In the genomic region with DNA sequence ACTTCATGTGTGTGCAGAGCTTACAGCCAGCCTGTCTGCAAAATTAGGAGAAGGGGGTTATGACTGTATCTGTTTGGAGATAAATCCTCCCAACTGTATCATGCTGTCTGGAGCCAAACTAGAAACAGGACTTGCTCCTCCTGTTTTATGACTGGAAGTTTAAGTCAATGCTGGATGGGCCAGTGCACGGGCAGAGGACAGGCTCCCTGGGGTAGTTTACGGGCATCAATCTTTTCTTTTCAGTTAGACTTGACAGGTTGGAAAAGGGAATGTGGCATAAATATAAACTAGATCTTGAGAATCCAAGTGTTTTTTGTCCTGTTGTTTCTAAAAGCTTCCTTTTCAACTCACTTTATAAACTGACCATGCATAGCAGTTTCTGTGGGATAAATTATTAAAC, we compare ENCODE assay signal across 30 cellular contexts.
"Had no signal": no experiment of that assay in that cellular context is flagged by ENCODE, and none has a peak within 500 bp of the region (broad histone marks: within the 10 kb centered on the region; RNA-seq: fewer than 3 reads in every experiment).

No MANE protein-coding gene starts in this region.

- H3K4me1 ChIP-seq: adrenal gland had no signal

- H3K27ac Mint-ChIP-seq: activated CD4-positive, alpha-beta T cell treated with anti-CD3 and anti-CD28 coated beads, Interleukin-2, amount 10 ng/mL, durations not matched to agents 7 days and 5 days; activated CD8-positive, alpha-beta T cell treated with anti-CD3 and anti-CD28 coated beads, Interleukin-2, amount 10 ng/mL, durations not matched to agents 7 days and 5 days; activated naive CD4-positive, alpha-beta T cell treated with anti-CD3 and anti-CD28 coated beads for 36 hours; activated naive CD4-positive, alpha-beta T cell treated with anti-CD3 and anti-CD28 coated beads, Interleukin-2, amount 50 U/mL, for 72 hours; activated T-cell treated with anti-CD3 and anti-CD28 coated beads, Interleukin-2, amount 50 U/mL, for 24 hours; activated T-helper 1 cell treated with anti-CD3 and anti-CD28 coated beads, Interleukin-12 subunit alpha, Interleukin-12 subunit beta, Interleukin-2, Interleukin-4 antibody, amounts not matched to agents 30 ng/mL and 10 ng/mL and 1 ng/mL, durations not matched to agents 14 hours and 24 hours and 36 hours; brain had no signal

- DNase-seq: activated CD4-positive, alpha-beta T cell treated with anti-CD3 and anti-CD28 coated beads for 1 hour; activated CD4-positive, alpha-beta T cell treated with anti-CD3 and anti-CD28 coated beads, Interleukin-2, amount 10 ng/mL, durations not matched to agents 7 days and 5 days; activated CD4-positive, alpha-beta T cell treated with anti-CD3 and anti-CD28 coated beads, Interleukin-2, amount 50 U/mL, for 48 hours; activated CD4-positive, CD25-positive, alpha-beta regulatory T cell; activated CD8-positive, alpha-beta T cell treated with anti-CD3 and anti-CD28 coated beads, Interleukin-2, amount 10 ng/mL, durations not matched to agents 7 days and 5 days; activated gamma-delta T cell treated with Interleukin-2 at 50 U/mL for 16 hours; activated naive CD4-positive, alpha-beta T cell treated with anti-CD3 and anti-CD28 coated beads for 36 hours; activated T-cell treated with anti-CD3 and anti-CD28 coated beads, Interleukin-2, amount 50 U/mL, for 24 hours; adrenal gland; caudate nucleus; NCI-H1105; NCI-H1417 treated with DMSO at 0.1 percent for 48 hours; NCI-H187 treated with DMSO at 0.1 percent for 48 hours; NCI-H2081; NCI-H2171 treated with DMSO at 0.1 percent for 48 hours; NCI-H345; NCI-H524 treated with DMSO at 0.1 percent for 48 hours; NCI-H748 treated with DMSO at 0.1 percent for 48 hours; NK-92 treated with Interleukin-12 subunit alpha and Interleukin-12 subunit beta, amount 100 ng/mL, for 24 hours; PC-9; SIG-M5; T1000; WERI-Rb-1 had no signal

- H3K4me3 ChIP-seq: adrenal gland, K562, PC-9 had no signal

- H3K36me3 Mint-ChIP-seq: activated naive CD4-positive, alpha-beta T cell treated with anti-CD3 and anti-CD28 coated beads, Interleukin-2, amount 50 U/mL, for 72 hours; brain had no signal

- FAIRE-seq: bronchial epithelial cell, K562 had no signal

- H2AFZ ChIP-seq: PC-9 had no signal

- ATAC-seq: activated CD8-positive, alpha-beta T cell treated with anti-CD3 and anti-CD28 coated beads, Interleukin-2, amount 10 ng/mL, durations not matched to agents 7 days and 5 days; activated naive CD4-positive, alpha-beta T cell treated with anti-CD3 and anti-CD28 coated beads, Interleukin-2, amount 50 U/mL, for 72 hours; K562; Right ventricle myocardium inferior had no signal

- H3K4me2 ChIP-seq: PC-9 had no signal

- H3K36me3 ChIP-seq: adrenal gland, WERI-Rb-1 had no signal

- H3K27ac ChIP-seq: adrenal gland, PC-9, RWPE1, WERI-Rb-1 had no signal

- H3K9me3 Mint-ChIP-seq: activated CD4-positive, alpha-beta T cell treated with anti-CD3 and anti-CD28 coated beads, Interleukin-2, amount 10 ng/mL, durations not matched to agents 7 days and 5 days; activated naive CD4-positive, alpha-beta T cell treated with anti-CD3 and anti-CD28 coated beads for 36 hours; activated naive CD4-positive, alpha-beta T cell treated with anti-CD3 and anti-CD28 coated beads, Interleukin-2, amount 50 U/mL, for 72 hours; activated T-cell treated with anti-CD3 and anti-CD28 coated beads, Interleukin-2, amount 50 U/mL, for 24 hours; activated T-helper 1 cell treated with anti-CD3 and anti-CD28 coated beads, Interleukin-12 subunit alpha, Interleukin-12 subunit beta, Interleukin-2, Interleukin-4 antibody, amounts not matched to agents 30 ng/mL and 10 ng/mL and 1 ng/mL, durations not matched to agents 14 hours and 24 hours and 36 hours; brain had no signal

- H3K4me1 Mint-ChIP-seq: activated CD4-positive, alpha-beta T cell treated with anti-CD3 and anti-CD28 coated beads, Interleukin-2, amount 10 ng/mL, durations not matched to agents 7 days and 5 days had no signal

- H3K4me3 Mint-ChIP-seq: activated CD4-positive, alpha-beta T cell treated with anti-CD3 and anti-CD28 coated beads, Interleukin-2, amount 10 ng/mL, durations not matched to agents 7 days and 5 days; activated CD8-positive, alpha-beta T cell treated with anti-CD3 and anti-CD28 coated beads, Interleukin-2, amount 10 ng/mL, durations not matched to agents 7 days and 5 days; activated naive CD4-positive, alpha-beta T cell treated with anti-CD3 and anti-CD28 coated beads for 36 hours; activated T-cell treated with anti-CD3 and anti-CD28 coated beads, Interleukin-2, amount 50 U/mL, for 24 hours; activated T-helper 1 cell treated with anti-CD3 and anti-CD28 coated beads, Interleukin-12 subunit alpha, Interleukin-12 subunit beta, Interleukin-2, Interleukin-4 antibody, amounts not matched to agents 30 ng/mL and 10 ng/mL and 1 ng/mL, durations not matched to agents 14 hours and 24 hours and 36 hours; brain had no signal

- H3K27me3 ChIP-seq: adrenal gland had no signal

- H3K9me3 ChIP-seq: adrenal gland had no signal
